Comparison of ENCODE assay signal across 8 cellular contexts in genomic region chr18:2907459-2908145, GRCh38.
A peak's percentile ranks its signal among the peaks of the same experiment; 100 is the strongest.
DNase-seq lines count a peak whose midpoint lies in the region; ATAC-seq and TF ChIP-seq lines count a peak whose summit lies in the region.

No MANE protein-coding gene starts in this region.

- 72% methylated on average over 7 of the region's 7 CpGs for WGBS in hepatocyte (ENCODE audit: low lambda C conversion rate, missing lambda C conversion rate)
- WGBS in stomach, 5 donors = 50 to 67% (median 59%) methylated on average over 7 of the region's 7 CpGs

- no peaks in the 10 kb centered on the region for H3K9me2 ChIP-seq in hepatocyte (replicated peaks; ENCODE audit: insufficient read depth)

- no peak for TF ChIP-seq EP300 in stomach (IDR thresholded peaks at IDR 0.05)

- intact Hi-C loops in activated CD4-positive, alpha-beta T cell treated with anti-CD3 and anti-CD28 coated beads, Interleukin-2, amount 10 ng/mL, durations not matched to agents 24 days and 14 days (cut with micrococcal nuclease) = loop anchor here (5.0 to 10.0 kb wide), 4 partner anchors 105 to 360 kb away; no protein-coding TSS in a partner anchor
- intact Hi-C loops in stomach (cut with DNase I; ENCODE audit: low total_unique reads) = no loop called here

- H3K27ac Mint-ChIP-seq in activated CD4-positive, alpha-beta T cell treated with anti-CD3 and anti-CD28 coated beads, Interleukin-2, amount 10 ng/mL, durations not matched to agents 24 days and 14 days = peak overlapping the region; percentile 82

- no peak for TF ChIP-seq POLR2A in stomach (IDR thresholded peaks at IDR 0.05)

- ATAC-seq in HG03354 (IDR thresholded peaks at IDR 0.05; ENCODE audit: poor library complexity, severe bottlenecking, unreplicated experiment) = no peak
- ATAC-seq in GM21528 (IDR thresholded peaks at IDR 0.05; ENCODE audit: low FRiP score, unreplicated experiment) = no peak

- no peak overlapping the region for H3K27ac ChIP-seq in SK-N-MC
- H3K27ac ChIP-seq in hepatocyte = peak overlapping the region; percentile 88
- H3K27ac ChIP-seq in stomach = peak overlapping the region in 4 of 5 donors; percentile 74 to 78 (median 76)

- peak overlapping the region; percentile 99 for H2AFZ ChIP-seq in hepatocyte

- peak overlapping the region; percentile 61; the same call in 1 of the 2 replicates for H3K4me3 ChIP-seq in SK-N-MC
- H3K4me3 ChIP-seq in hepatocyte = peak overlapping the region; percentile 75
- H3K4me3 ChIP-seq in stomach = peak overlapping the region; percentile 58 to 66 (median 64)

- peaks cover 25% of the 10 kb centered on the region for H3K36me3 Mint-ChIP-seq in activated CD4-positive, alpha-beta T cell treated with anti-CD3 and anti-CD28 coated beads, Interleukin-2, amount 10 ng/mL, durations not matched to agents 24 days and 14 days (ENCODE audit: low read depth)

- H3K36me3 ChIP-seq in SK-N-MC (ENCODE audit: insufficient read depth, low read length) = no peaks in the 10 kb centered on the region
- no peaks in the 10 kb centered on the region for H3K36me3 ChIP-seq in hepatocyte (replicated peaks; ENCODE audit: insufficient read depth, low read depth)
- peaks cover 3 to 43% (median 37%) of the 10 kb centered on the region in 4 donors for H3K36me3 ChIP-seq in stomach

- peaks cover 4% of the 10 kb centered on the region for H3K79me2 ChIP-seq in hepatocyte

- H3K9me3 Mint-ChIP-seq in activated CD4-positive, alpha-beta T cell treated with anti-CD3 and anti-CD28 coated beads, Interleukin-2, amount 10 ng/mL, durations not matched to agents 24 days and 14 days = no peaks in the 10 kb centered on the region

- no peak for DNase-seq in activated CD4-positive, alpha-beta T cell treated with anti-CD3 and anti-CD28 coated beads, Interleukin-2, amount 10 ng/mL, durations not matched to agents 24 days and 14 days
- DNase-seq in activated CD4-positive, alpha-beta T cell treated with anti-CD3 and anti-CD28 coated beads, Interleukin-2, amount 50 U/mL, for 4 hours = no peak
- DNase-seq in SK-N-MC (ENCODE audit: low read depth, low spot score) (no peak), hepatocyte (ENCODE audit: low spot score) (no peak), stomach (no peak), GDM1 (lab: John Stamatoyannopoulos, UW) (no peak)

- no peaks in the 10 kb centered on the region for H3K27me3 ChIP-seq in hepatocyte
- H3K27me3 ChIP-seq in stomach = peaks cover 0 to 21% (median 0%) of the 10 kb centered on the region in 3 donors

- H3K9me3 ChIP-seq in SK-N-MC (ENCODE audit: low read depth, low read length) = no peaks in the 10 kb centered on the region
- H3K9me3 ChIP-seq in hepatocyte (ENCODE audit: low read depth) = no peaks in the 10 kb centered on the region
- no peaks in the 10 kb centered on the region for H3K9me3 ChIP-seq in stomach

- H3K4me2 ChIP-seq in hepatocyte = peak overlapping the region; percentile 98

- H3K4me1 Mint-ChIP-seq in activated CD4-positive, alpha-beta T cell treated with anti-CD3 and anti-CD28 coated beads, Interleukin-2, amount 10 ng/mL, durations not matched to agents 24 days and 14 days = peaks cover 21% of the 10 kb centered on the region

- H3K27me3 Mint-ChIP-seq in activated CD4-positive, alpha-beta T cell treated with anti-CD3 and anti-CD28 coated beads, Interleukin-2, amount 10 ng/mL, durations not matched to agents 24 days and 14 days = no peaks in the 10 kb centered on the region

- H3K4me3 Mint-ChIP-seq in activated CD4-positive, alpha-beta T cell treated with anti-CD3 and anti-CD28 coated beads, Interleukin-2, amount 10 ng/mL, durations not matched to agents 24 days and 14 days = peak overlapping the region; percentile 89

- H3K4me1 ChIP-seq in hepatocyte (ENCODE audit: insufficient read depth) (peaks cover 17% of the 10 kb centered on the region), stomach (peaks cover 14 to 41% (median 28%) of the 10 kb centered on the region in 4 donors)

- TF ChIP-seq CTCF in hepatocyte (IDR thresholded peaks at IDR 0.05; ENCODE audit: poor library complexity) (no peak), stomach (IDR thresholded peaks at IDR 0.05) (no peak)

- H4K20me1 ChIP-seq in hepatocyte (ENCODE audit: insufficient read depth, poor library complexity, severe bottlenecking) = peaks cover 3% of the 10 kb centered on the region

- no peak overlapping the region for H3K9ac ChIP-seq in SK-N-MC (ENCODE audit: insufficient read length)
